19 cellular contexts compared by ENCODE assay signal in the genomic region with DNA sequence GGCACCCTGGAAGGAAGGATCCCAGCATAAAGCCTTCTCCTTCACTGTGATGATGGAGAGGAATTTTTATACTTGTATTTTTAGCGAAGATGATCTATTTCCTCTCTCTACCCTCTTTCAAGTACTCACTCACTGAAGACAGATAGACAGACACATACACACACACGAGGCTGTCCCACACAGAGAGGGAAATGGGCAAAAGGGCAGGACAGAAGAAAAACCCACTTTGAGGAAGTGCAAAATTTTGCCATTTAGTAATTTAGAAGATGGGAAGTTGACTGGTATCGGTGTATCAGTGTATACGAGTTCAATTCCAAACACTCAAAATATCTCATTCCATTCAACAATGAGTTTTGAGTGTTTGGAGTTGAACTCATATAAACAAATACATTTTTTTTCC. TPM values are rescaled to one million over a fixed set of nuclear protein-coding genes. Genes with fewer than 3 reads are reported as not detected.
DNase-seq lines count a peak whose midpoint lies in the region; ATAC-seq and TF ChIP-seq lines count a peak whose summit lies in the region.
"Had no signal": no experiment of that assay in that cellular context is flagged by ENCODE, and none has a peak within 500 bp of the region (broad histone marks: within the 10 kb centered on the region; RNA-seq: fewer than 3 reads in every experiment).

No MANE protein-coding gene starts in this region.

- H3K4me3 Mint-ChIP-seq in CD14-positive monocyte (peak overlapping the region in 1 of 2 donors; percentile 42), memory B cell (no peak overlapping the region)
- H3K4me3 Mint-ChIP-seq: T-cell had no signal

- TF ChIP-seq CTCF in CD14-positive monocyte (IDR thresholded peaks at IDR 0.05) = no peak
- no peak for TF ChIP-seq CTCF in suprapubic skin (IDR thresholded peaks at IDR 0.05)

- TF ChIP-seq EP300 in suprapubic skin (IDR thresholded peaks at IDR 0.05) = no peak

- no peak overlapping the region for H3K27ac ChIP-seq in suprapubic skin
- H3K27ac ChIP-seq: C4-2B, SJCRH30 had no signal

- intact Hi-C loops in CD14-positive monocyte (cut with micrococcal nuclease) = loop anchor here in 1 of 2 donors (5.0 kb wide), 1 partner anchor 82 kb away; no protein-coding TSS in a partner anchor

- peaks cover 46% of the 10 kb centered on the region for H3K4me1 Mint-ChIP-seq in CD14-positive monocyte
- peaks cover 9% of the 10 kb centered on the region for H3K4me1 Mint-ChIP-seq in memory B cell
- H3K4me1 Mint-ChIP-seq: T-cell had no signal

- 86% methylated on average over 4 of the region's 4 CpGs for WGBS in suprapubic skin

- peaks cover 4 to 10% of the 10 kb centered on the region in 2 donors for H3K36me3 Mint-ChIP-seq in CD14-positive monocyte
- no peaks in the 10 kb centered on the region for H3K36me3 Mint-ChIP-seq in memory B cell
- H3K36me3 Mint-ChIP-seq: T-cell had no signal

- H3K9me3 ChIP-seq in suprapubic skin = no peaks in the 10 kb centered on the region
- H3K9me3 ChIP-seq: Caco-2, HAP-1, SJCRH30 had no signal

- no peak for TF ChIP-seq POLR2A in suprapubic skin (IDR thresholded peaks at IDR 0.05)

- no peak overlapping the region for H3K4me3 ChIP-seq in suprapubic skin
- H3K4me3 ChIP-seq: HAP-1, SJCRH30 had no signal

- DNase-seq in CD14-positive monocyte (ENCODE audit: low spot score) = no peak
- peak; percentile 87 for DNase-seq in MV-4-11 (lab: John Stamatoyannopoulos, UW)
- DNase-seq in SKM-1 treated with dmso at 0.1 percent for 144 hours (lab: John Stamatoyannopoulos, UW; ENCODE audit: unreplicated experiment) = peak; percentile 58
- no peak for DNase-seq in memory B cell (ENCODE audit: low spot score in 2 of 2)
- DNase-seq in NCI-H2107 (lab: John Stamatoyannopoulos, UW) = no peak
- no peak for DNase-seq in suprapubic skin (ENCODE audit: low spot score in 2 of 2)
- no peak for DNase-seq in stimulated activated CD4-positive, alpha-beta T cell treated with anti-CD3 and anti-CD28 coated beads, Interleukin-2, amount 100 ng/mL, for 24 hours
- DNase-seq: Caco-2, NCI-H1417 treated with DMSO at 0.1 percent for 48 hours, NCI-H2081 treated with DMSO at 0.1 percent for 48 hours, NCI-H226, NCI-H69, SJCRH30, T-cell had no signal

- H3K27ac Mint-ChIP-seq in CD14-positive monocyte = peak overlapping the region in 5 of 7 donors; percentile 15 to 91 (median 70)
- no peak overlapping the region for H3K27ac Mint-ChIP-seq in memory B cell
- H3K27ac Mint-ChIP-seq: T-cell had no signal

- H3K36me3 ChIP-seq in suprapubic skin = peaks cover 26% of the 10 kb centered on the region
- H3K36me3 ChIP-seq: SJCRH30 had no signal

- H3K9me3 Mint-ChIP-seq in CD14-positive monocyte (no peaks in the 10 kb centered on the region), memory B cell (no peaks in the 10 kb centered on the region)
- H3K9me3 Mint-ChIP-seq: T-cell had no signal

- H3K27me3 Mint-ChIP-seq in CD14-positive monocyte (ENCODE audit: low read depth in 3 of 3) (peaks cover 0 to 3% (median 1%) of the 10 kb centered on the region in 3 donors), memory B cell (peaks cover 9% of the 10 kb centered on the region)

- no peaks in the 10 kb centered on the region for H3K4me1 ChIP-seq in suprapubic skin
- H3K4me1 ChIP-seq: Caco-2, HAP-1, SJCRH30 had no signal

- no peaks in the 10 kb centered on the region for H3K27me3 ChIP-seq in suprapubic skin
- H3K27me3 ChIP-seq: SJCRH30 had no signal

- peak; percentile 45 for ATAC-seq in memory B cell (ENCODE audit: low read depth)
- no peak for ATAC-seq in HG03439 (IDR thresholded peaks at IDR 0.05; ENCODE audit: unreplicated experiment)
- ATAC-seq: T-cell had no signal

RNA-seq across cellular contexts. Expression of gene HEBP2, which starts 30.9 kb away (rescaled TPM):
- 10 to 100 TPM; 96.8 to 97.5 TPM for polyA plus RNA-seq in CD14-positive monocyte
- 10 to 100 TPM; 37.7 to 82.9 (median 56.3) TPM for total RNA-seq in suprapubic skin

RNA-seq across cellular contexts. Expression of gene SMIM28, which starts 57.2 kb away (rescaled TPM):
- not detected for polyA plus RNA-seq in CD14-positive monocyte
- not detected for total RNA-seq in suprapubic skin
- total RNA-seq: Caco-2, HT-29, M059J, T-cell had no signal

Comparison
In these comparisons a context has a peak if more than half of its experiments do, and no peak if none do; other contexts are left out.
1. DNase-seq: peak in MV-4-11 (single experiment) and SKM-1 treated with dmso at 0.1 percent for 144 hours (single experiment); none in CD14-positive monocyte (single experiment), memory B cell (0 of 2), NCI-H2107 (single experiment), suprapubic skin (0 of 2) and stimulated activated CD4-positive, alpha-beta T cell treated with anti-CD3 and anti-CD28 coated beads, Interleukin-2, amount 100 ng/mL, for 24 hours (0 of 2).